Comparison of ENCODE assay signal across 9 cellular contexts in genomic region chr1:26862781-26863676, GRCh38. TPM values are rescaled to one million over a fixed set of nuclear protein-coding genes. Genes with fewer than 3 reads are reported as not detected.
DNase-seq lines count a peak whose midpoint lies in the region; ATAC-seq and TF ChIP-seq lines count a peak whose summit lies in the region.
"Had no signal": no experiment of that assay in that cellular context is flagged by ENCODE, and none has a peak within 500 bp of the region (broad histone marks: within the 10 kb centered on the region; RNA-seq: fewer than 3 reads in every experiment).

TSS of gene SFN (plus strand) at chr1:26863149. CDS start at chr1:26863213, 64 bp downstream.

- H3F3A ChIP-seq in OCI-LY1 (ENCODE audit: insufficient read depth, low read length), result no peaks in the 10 kb centered on the region; the same call in 1 of the 2 replicates

- H3K27me3 Mint-ChIP-seq in H9 (ENCODE audit: low read depth), result peaks cover 20% of the 10 kb centered on the region
- H3K27me3 Mint-ChIP-seq in activated naive CD4-positive, alpha-beta T cell treated with anti-CD3 and anti-CD28 coated beads for 36 hours (ENCODE audit: low read depth), result no peaks in the 10 kb centered on the region

- no peak within 1 kb of the TSS for H4K5ac ChIP-seq in H9 (ENCODE audit: insufficient read length, low read depth, low read length)

- H3K27ac ChIP-seq in ACC112 (ENCODE audit: low read depth, low read length) (peak within 1 kb of the TSS; percentile 82), H9 (ENCODE audit: insufficient read length, low read depth, low read length) (no peak within 1 kb of the TSS), OCI-LY1 (ENCODE audit: low read depth, low read length, poor library complexity, severe bottlenecking) (no peak within 1 kb of the TSS)

- H3K18ac ChIP-seq in H9 (ENCODE audit: insufficient read length, low read depth, low read length), result no peak within 1 kb of the TSS

- H2BK120ac ChIP-seq in H9 (ENCODE audit: low read depth, low read length, poor library complexity, severe bottlenecking), result no peak within 1 kb of the TSS

- no peaks in the 10 kb centered on the region for H3K36me3 ChIP-seq in ACC112 (ENCODE audit: insufficient read depth, low read length)
- no peaks in the 10 kb centered on the region for H3K36me3 ChIP-seq in OCI-LY1 (ENCODE audit: insufficient read depth, low read length)

- TF ChIP-seq CTCF in H9 (conservative IDR thresholded peaks at IDR 0.05) (peak; percentile 79), OCI-LY1 (IDR thresholded peaks at IDR 0.05; ENCODE audit: low read length) (peak; percentile 80), omental fat pad (IDR thresholded peaks at IDR 0.05) (no peak)

- peak within 1 kb of the TSS; percentile 34 to 69 for H3K4me3 Mint-ChIP-seq in H9
- peak within 1 kb of the TSS; percentile 92 for H3K4me3 Mint-ChIP-seq in activated naive CD4-positive, alpha-beta T cell treated with anti-CD3 and anti-CD28 coated beads for 36 hours

- H3K23me2 ChIP-seq in H9 (ENCODE audit: insufficient read length, low read depth, low read length, poor library complexity, severe bottlenecking), result peaks cover 4% of the 10 kb centered on the region

- no peaks in the 10 kb centered on the region for H3K9me2 ChIP-seq in OCI-LY1 (ENCODE audit: low read depth, low read length)

- H3K4me3 ChIP-seq in ACC112 (ENCODE audit: low read depth, low read length) (peak within 1 kb of the TSS; percentile 91), OCI-LY1 (ENCODE audit: low read depth, low read length, poor library complexity, severe bottlenecking) (peak within 1 kb of the TSS; percentile 73)

- H3K56ac ChIP-seq in H9 (ENCODE audit: insufficient read length, low read depth, low read length), result no peak within 1 kb of the TSS

- no peak within 1 kb of the TSS for H2BK12ac ChIP-seq in H9 (ENCODE audit: insufficient read length, low read depth, low read length)

- no peak within 1 kb of the TSS; the same call in 1 of the 2 replicates for H3K14ac ChIP-seq in H9 (ENCODE audit: insufficient read depth, low read length)

- H4K8ac ChIP-seq in H9 (replicated peaks; ENCODE audit: insufficient read length, low read depth, low read length), result no peak within 1 kb of the TSS

- peak within 1 kb of the TSS; percentile 73 for H3K4me2 ChIP-seq in H9 (ENCODE audit: insufficient read depth, insufficient read length, low read length)
- peak within 1 kb of the TSS; percentile 87 for H3K4me2 ChIP-seq in OCI-LY1 (ENCODE audit: low read length)

- H3K4me1 ChIP-seq in ACC112 (ENCODE audit: control insufficient read depth, insufficient read depth, low read length, unreplicated experiment) (peaks cover 13% of the 10 kb centered on the region), H9 (ENCODE audit: insufficient read depth, low read length) (no peaks in the 10 kb centered on the region; the same call in 1 of the 2 replicates), OCI-LY1 (ENCODE audit: insufficient read depth, low read length, severe bottlenecking) (peaks cover 33% of the 10 kb centered on the region)

- no peak within 1 kb of the TSS for H2BK5ac ChIP-seq in H9 (ENCODE audit: insufficient read length, low read length)

- ATAC-seq in omental fat pad (ENCODE audit: low FRiP score), result no peak
- no peak for ATAC-seq in GM21723 (IDR thresholded peaks at IDR 0.05; ENCODE audit: unreplicated experiment)

- H2AK5ac ChIP-seq in H9 (ENCODE audit: insufficient read length, low read length), result no peak within 1 kb of the TSS

- H3K4me1 Mint-ChIP-seq in H9, result peaks cover 38 to 40% of the 10 kb centered on the region in 2 experiments
- H3K4me1 Mint-ChIP-seq in activated naive CD4-positive, alpha-beta T cell treated with anti-CD3 and anti-CD28 coated beads for 36 hours (ENCODE audit: low read depth), result peaks cover 21% of the 10 kb centered on the region

- intact Hi-C loops in activated naive CD4-positive, alpha-beta T cell treated with anti-CD3 and anti-CD28 coated beads for 36 hours (cut with micrococcal nuclease), result no loop called here

- WGBS in H9 (ENCODE audit: extremely low coverage, insufficient read length, low lambda C conversion rate), result no CpG with 5 or more reads among the region's 37 CpGs

- no peaks in the 10 kb centered on the region for H3K79me2 ChIP-seq in ACC112 (ENCODE audit: control insufficient read depth, insufficient read depth, low read length, unreplicated experiment)
- no peaks in the 10 kb centered on the region for H3K79me2 ChIP-seq in H9 (ENCODE audit: insufficient read depth, low read length)
- no peaks in the 10 kb centered on the region for H3K79me2 ChIP-seq in OCI-LY1 (ENCODE audit: insufficient read depth, low read length)

- CTCF ChIA-PET in activated naive CD4-positive, alpha-beta T cell treated with anti-CD3 and anti-CD28 coated beads for 36 hours (lab: Charles Lee), result interaction anchor here (0.8 to 1.1 kb wide), 4 partner anchors 31 to 262 kb away, joined by 3 read pairs; no protein-coding TSS in a partner anchor

- no peaks in the 10 kb centered on the region for H3K9me3 ChIP-seq in H9 (ENCODE audit: control insufficient read depth, low read depth, low read length)
- H3K9me3 ChIP-seq in OCI-LY1 (ENCODE audit: low read length), result no peaks in the 10 kb centered on the region

- H4K20me1 ChIP-seq in H9 (ENCODE audit: control insufficient read depth, insufficient read depth, insufficient read length), result no peaks in the 10 kb centered on the region
- no peaks in the 10 kb centered on the region for H4K20me1 ChIP-seq in OCI-LY1 (ENCODE audit: insufficient read depth, low read length)

- no peaks in the 10 kb centered on the region for H3K9me3 Mint-ChIP-seq in H9
- no peaks in the 10 kb centered on the region for H3K9me3 Mint-ChIP-seq in activated naive CD4-positive, alpha-beta T cell treated with anti-CD3 and anti-CD28 coated beads for 36 hours

- H3K9ac ChIP-seq in H9 (ENCODE audit: extremely low read depth, insufficient read length, low read length) (no peak within 1 kb of the TSS), OCI-LY1 (ENCODE audit: low read length) (peak within 1 kb of the TSS; percentile 86; the same call in 1 of the 2 replicates)

- DNase-seq in H9 (peak; percentile 96), iPS-NIHi11 (ENCODE audit: low spot score) (peak; percentile 74), omental fat pad (ENCODE audit: low spot score) (no peak)
- peak; percentile 76 for DNase-seq in activated naive CD4-positive, alpha-beta T cell treated with anti-CD3 and anti-CD28 coated beads for 36 hours
- peak; percentile 42 for DNase-seq in stimulated activated CD4-positive, alpha-beta T cell treated with anti-CD3 and anti-CD28 coated beads, Interleukin-4, amount 100 ng/mL, for 24 hours

- peak within 1 kb of the TSS; percentile 1 to 78 (median 73); a peak in 2 of 7 replicates for H3K27ac Mint-ChIP-seq in H9
- no peak within 1 kb of the TSS for H3K27ac Mint-ChIP-seq in activated naive CD4-positive, alpha-beta T cell treated with anti-CD3 and anti-CD28 coated beads for 36 hours

- no peaks in the 10 kb centered on the region for H3K79me1 ChIP-seq in H9 (ENCODE audit: insufficient read depth, low read depth, low read length, poor library complexity, severe bottlenecking)

- H3K23ac ChIP-seq in H9 (ENCODE audit: insufficient read length, low read depth, low read length), result no peak within 1 kb of the TSS

- H3K27me3 ChIP-seq in ACC112 (ENCODE audit: insufficient read depth, low read length) (no peaks in the 10 kb centered on the region), H9 (ENCODE audit: insufficient read depth, low read length) (no peaks in the 10 kb centered on the region; the same call in 1 of the 2 replicates), OCI-LY1 (ENCODE audit: insufficient read depth, low read length) (no peaks in the 10 kb centered on the region)

- no peak within 1 kb of the TSS for H3T11ph ChIP-seq in H9 (ENCODE audit: low read length)

- no peaks in the 10 kb centered on the region for H3K36me3 Mint-ChIP-seq in H9 (ENCODE audit: insufficient read depth in 1 of 3, low read depth in 3 of 3)
- H3K36me3 Mint-ChIP-seq in activated naive CD4-positive, alpha-beta T cell treated with anti-CD3 and anti-CD28 coated beads for 36 hours (ENCODE audit: low read depth), result no peaks in the 10 kb centered on the region

- H4K91ac ChIP-seq in H9 (ENCODE audit: insufficient read length, low read depth, low read length), result no peak within 1 kb of the TSS

- no peak within 1 kb of the TSS for H2AFZ ChIP-seq in ACC112 (ENCODE audit: low read length, unreplicated experiment)
- H2AFZ ChIP-seq in H9 (ENCODE audit: low read length), result no peak within 1 kb of the TSS
- H2AFZ ChIP-seq in OCI-LY1 (ENCODE audit: low read length), result no peak within 1 kb of the TSS

- no peak within 1 kb of the TSS for H2BK15ac ChIP-seq in H9 (ENCODE audit: low read depth, low read length)

- H2BK20ac ChIP-seq in H9 (ENCODE audit: low read depth, low read length, poor library complexity, severe bottlenecking), result no peak within 1 kb of the TSS

- no peak within 1 kb of the TSS for H3K4ac ChIP-seq in H9 (ENCODE audit: low read depth, low read length)

RNA-seq across cellular contexts. Expression of gene SFN, which starts in this region (rescaled TPM):
- total RNA-seq in H9 (2021) (3.8 and 4.3 TPM in 2 replicates), omental fat pad (1 to 10 TPM in 2 of 4 donors, under 1 TPM in 1, not detected in 1; 0.38 to 4.9 (median 1.9) TPM)
- total RNA-seq in activated naive CD4-positive, alpha-beta T cell treated with anti-CD3 and anti-CD28 coated beads for 36 hours, result under 1 TPM; 0.26 to 0.52 TPM
- total RNA-seq: lung microvascular endothelial cell had no signal

Comparison
In these comparisons a context has a peak if more than half of its experiments do, and no peak if none do; other contexts are left out.
1. Peak in DNase-seq in activated naive CD4-positive, alpha-beta T cell treated with anti-CD3 and anti-CD28 coated beads for 36 hours; RNA of the gene not detected or under 1 TPM.
2. CTCF ChIP-seq: peak in H9 (single experiment) and OCI-LY1 (single experiment); none in omental fat pad (0 of 3).